Comparison of ENCODE assay signal across 20 cellular contexts in genomic region chr7:1254281-1255082, GRCh38. TPM values are rescaled to one million over a fixed set of nuclear protein-coding genes. Genes with fewer than 3 reads are reported as not detected.
DNase-seq lines count a peak whose midpoint lies in the region; ATAC-seq, FAIRE-seq and TF ChIP-seq lines count a peak whose summit lies in the region.
"Had no signal": no experiment of that assay in that cellular context is flagged by ENCODE, and none has a peak within 500 bp of the region (broad histone marks: within the 10 kb centered on the region; RNA-seq: fewer than 3 reads in every experiment).

No MANE protein-coding gene starts in this region.

- H3K9me3 Mint-ChIP-seq in glutamatergic neuron (ENCODE audit: unreplicated experiment): peaks cover 8% of the 10 kb centered on the region
- H3K9me3 Mint-ChIP-seq: HFFc6 had no signal

- H3K4me3 Mint-ChIP-seq in glutamatergic neuron (ENCODE audit: unreplicated experiment): no peak overlapping the region
- H3K4me3 Mint-ChIP-seq: CD4-positive, alpha-beta memory T cell; HFFc6 had no signal

- intact Hi-C loops in right cardiac atrium (cut with DNase I): no loop called here

- H3K4me3 ChIP-seq in right cardiac atrium (ENCODE audit: low read length) (no peak overlapping the region), right atrium auricular region (no peak overlapping the region)
- H3K4me3 ChIP-seq: SJSA1 had no signal

- WGBS in right cardiac atrium: 28% methylated on average over 34 of the region's 34 CpGs

- H3K27me3 ChIP-seq in right cardiac atrium (ENCODE audit: control insufficient read depth, insufficient read depth): no peaks in the 10 kb centered on the region
- H3K27me3 ChIP-seq in right atrium auricular region: peaks cover 0 to 4% of the 10 kb centered on the region in 2 donors

- no peak overlapping the region for H3K27ac Mint-ChIP-seq in glutamatergic neuron (ENCODE audit: unreplicated experiment)
- H3K27ac Mint-ChIP-seq: CD4-positive, alpha-beta memory T cell; HFFc6 had no signal

- no peak for ATAC-seq in right cardiac atrium
- no peak for ATAC-seq in GM18520 (IDR thresholded peaks at IDR 0.05; ENCODE audit: unreplicated experiment)

- TF ChIP-seq CTCF in right atrium auricular region (IDR thresholded peaks at IDR 0.05) (no peak), glutamatergic neuron (IDR thresholded peaks at IDR 0.05; ENCODE audit: partially characterized antibody, unreplicated experiment) (no peak)

- H3K27ac ChIP-seq in right cardiac atrium (ENCODE audit: low read length) (no peak overlapping the region), right atrium auricular region (no peak overlapping the region)
- H3K27ac ChIP-seq: HL-60, KMS-11, SJSA1 had no signal

- peak; percentile 95 for FAIRE-seq in urothelium cell line (lab: Jason Lieb, UNC)

- H3K4me1 ChIP-seq in right cardiac atrium (ENCODE audit: control insufficient read depth, insufficient read depth, low read length): no peaks in the 10 kb centered on the region
- peaks cover 0 to 4% of the 10 kb centered on the region in 2 donors for H3K4me1 ChIP-seq in right atrium auricular region
- H3K4me1 ChIP-seq: SJSA1 had no signal

- DNase-seq in right cardiac atrium (peak; percentile 3 to 36 (median 31)), right atrium auricular region (ENCODE audit: low spot score) (no peak), RPMI8226 (peak; percentile 29), glutamatergic neuron (peak; percentile 15), urothelium cell line (ENCODE audit: low spot score) (no peak), NOMO-1 (lab: John Stamatoyannopoulos, UW; ENCODE audit: unreplicated experiment in 2 of 2) (no peak), DMS 273 treated with DMSO at 0.1 percent for 48 hours (lab: John Stamatoyannopoulos, UW) (no peak)
- DNase-seq: CD4-positive, alpha-beta memory T cell; GF-D8; GOT3; HFFc6; NCI-H1092 treated with DMSO at 0.1 percent for 48 hours; NCI-H187; NCI-H774 had no signal

- H3K27me3 Mint-ChIP-seq in glutamatergic neuron (ENCODE audit: unreplicated experiment): peaks cover 3% of the 10 kb centered on the region

- H3K36me3 Mint-ChIP-seq in glutamatergic neuron (ENCODE audit: unreplicated experiment): no peaks in the 10 kb centered on the region
- H3K36me3 Mint-ChIP-seq: CD4-positive, alpha-beta memory T cell had no signal

- no peaks in the 10 kb centered on the region for H3K9me3 ChIP-seq in right cardiac atrium (ENCODE audit: control insufficient read depth, low read length)
- no peaks in the 10 kb centered on the region for H3K9me3 ChIP-seq in right atrium auricular region
- H3K9me3 ChIP-seq: SJSA1 had no signal

- H3K36me3 ChIP-seq in right atrium auricular region: no peaks in the 10 kb centered on the region
- H3K36me3 ChIP-seq: SJSA1 had no signal

- peaks cover 19% of the 10 kb centered on the region for H3K4me1 Mint-ChIP-seq in glutamatergic neuron (ENCODE audit: low read depth, unreplicated experiment)

RNA-seq across cellular contexts. Expression of gene UNCX, which starts 21.8 kb away (rescaled TPM):
- total RNA-seq in right cardiac atrium (not detected), right atrium auricular region (not detected), glutamatergic neuron (ENCODE audit: unreplicated experiment) (106 TPM)
- not detected for polyA plus RNA-seq in right cardiac atrium
- total RNA-seq: CD4-positive, alpha-beta memory T cell; HFFc6; MCF 10A; NCI-H460; SJSA1 had no signal
- polyA plus RNA-seq: CD4-positive, alpha-beta memory T cell had no signal

Comparison
In these comparisons a context has a peak if more than half of its experiments do, and no peak if none do; other contexts are left out.
1. DNase-seq: peak in right cardiac atrium (3 of 3), RPMI8226 (single experiment) and glutamatergic neuron (single experiment); none in right atrium auricular region (single experiment), urothelium cell line (single experiment), NOMO-1 (0 of 2) and DMS 273 treated with DMSO at 0.1 percent for 48 hours (single experiment).
2. RNA of gene UNCX, which starts 21.8 kb away (total RNA-seq): 106 TPM in glutamatergic neuron (single experiment); not detected in right cardiac atrium and not detected in right atrium auricular region; every median in the first group is over 100 times any median in the second.